ENCODE assay signal across 1 cellular context in the genomic region with DNA sequence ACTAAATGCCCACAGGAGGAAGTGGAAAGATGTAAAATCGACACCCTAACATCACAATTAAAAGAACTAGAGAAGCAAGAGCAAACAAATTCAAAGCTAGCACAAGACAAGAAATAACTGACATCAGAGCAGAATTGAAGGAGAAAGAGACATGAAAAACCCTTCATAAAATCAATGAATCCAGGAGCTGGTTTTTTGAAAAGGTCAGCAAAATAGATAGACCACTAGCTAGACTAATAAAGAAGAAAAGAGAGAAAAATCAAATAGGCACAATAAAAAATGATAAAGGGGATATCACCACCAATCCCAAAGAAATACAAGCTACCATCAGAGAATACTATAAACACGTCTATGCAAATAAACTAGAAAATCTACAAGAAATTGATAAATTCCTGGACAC. TPM values are rescaled to one million over a fixed set of nuclear protein-coding genes. Genes with fewer than 3 reads are reported as not detected.
"Had no signal": no experiment of that assay in that cellular context is flagged by ENCODE, and none has a peak within 500 bp of the region (broad histone marks: within the 10 kb centered on the region; RNA-seq: fewer than 3 reads in every experiment).

No MANE protein-coding gene starts in this region.

RNA-seq across cellular contexts. Expression of a gene that starts 24.0 kb away (rescaled TPM):
- total RNA-seq: G401 had no signal
